ENCODE assay signal across 13 cellular contexts in the genomic region with DNA sequence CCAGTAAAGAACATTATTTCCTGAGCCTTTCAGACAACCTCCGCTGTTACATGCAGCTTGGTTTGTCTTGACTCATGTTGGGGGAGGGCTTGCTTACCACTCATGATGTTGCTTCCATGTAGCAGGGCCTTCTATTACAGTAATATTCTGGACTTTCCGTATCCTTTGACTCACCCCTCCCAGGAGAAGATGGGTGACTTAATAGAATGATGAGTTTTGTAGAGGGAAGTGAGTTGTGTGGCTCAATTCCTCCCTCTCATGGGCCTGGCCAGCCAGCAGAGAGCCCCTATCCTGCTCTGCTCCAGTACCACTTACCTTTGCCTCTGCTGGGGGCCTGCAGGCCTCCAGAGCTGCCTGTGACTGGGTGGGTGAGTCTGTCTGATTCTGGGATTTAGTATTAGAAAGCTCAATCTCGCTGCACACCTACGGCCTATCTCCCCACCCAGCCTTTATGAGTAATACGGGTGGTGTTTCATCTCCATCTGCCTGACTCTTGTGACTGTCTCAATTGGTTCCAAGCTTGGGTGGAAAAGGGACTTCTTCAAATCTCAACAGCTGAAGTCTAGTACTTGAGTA. TPM values are rescaled to one million over a fixed set of nuclear protein-coding genes. Genes with fewer than 3 reads are reported as not detected.
DNase-seq lines count a peak whose midpoint lies in the region; ATAC-seq lines count a peak whose summit lies in the region.
"Had no signal": no experiment of that assay in that cellular context is flagged by ENCODE, and none has a peak within 500 bp of the region (broad histone marks: within the 10 kb centered on the region; RNA-seq: fewer than 3 reads in every experiment).

No MANE protein-coding gene starts in this region.

- H3K9me3 Mint-ChIP-seq in activated CD8-positive, alpha-beta memory T cell treated with anti-CD3 and anti-CD28 coated beads, Interleukin-2, amount 10 ng/mL, durations not matched to agents 7 days and 5 days (ENCODE audit: low read depth) = no peaks in the 10 kb centered on the region
- H3K9me3 Mint-ChIP-seq in activated naive CD8-positive, alpha-beta T cell treated with anti-CD3 and anti-CD28 coated beads for 36 hours = no peaks in the 10 kb centered on the region

- DNase-seq in activated CD8-positive, alpha-beta memory T cell treated with anti-CD3 and anti-CD28 coated beads for 24 hours = peak; percentile 63
- DNase-seq in activated CD8-positive, alpha-beta memory T cell treated with anti-CD3 and anti-CD28 coated beads, Interleukin-2, amount 10 ng/mL, durations not matched to agents 7 days and 5 days = no peak
- DNase-seq in activated naive CD8-positive, alpha-beta T cell treated with anti-CD3 and anti-CD28 coated beads for 36 hours = peak; percentile 6
- DNase-seq in superior temporal gyrus (ENCODE audit: extremely low spot score) (peak; percentile 54), DMS53 (lab: John Stamatoyannopoulos, UW) (no peak), NCI-H2227 (lab: John Stamatoyannopoulos, UW; ENCODE audit: unreplicated experiment) (no peak)
- DNase-seq: BE2C, NCI-H1417 treated with DMSO at 0.1 percent for 48 hours, spleen, T-helper 1 cell had no signal

- ATAC-seq in activated CD8-positive, alpha-beta memory T cell treated with anti-CD3 and anti-CD28 coated beads, Interleukin-2, amount 10 ng/mL, durations not matched to agents 7 days and 5 days = no peak
- ATAC-seq in HG03354 (IDR thresholded peaks at IDR 0.05; ENCODE audit: poor library complexity, severe bottlenecking, unreplicated experiment) = no peak

- H3K4me1 ChIP-seq in muscle layer of colon (ENCODE audit: insufficient read depth, low read length) = peaks cover 20% of the 10 kb centered on the region

- H3K9ac ChIP-seq in muscle layer of colon (ENCODE audit: low read length) = no peak overlapping the region

- H3K27me3 ChIP-seq in muscle layer of colon (ENCODE audit: control insufficient read depth in 1 of 2, insufficient read depth in 2 of 2, low read length in 2 of 2) = no peaks in the 10 kb centered on the region
- H3K27me3 ChIP-seq: BE2C, spleen had no signal

- H3K9me3 ChIP-seq in muscle layer of colon (ENCODE audit: low read length) = no peaks in the 10 kb centered on the region
- H3K9me3 ChIP-seq: BE2C, spleen had no signal

- CTCF ChIA-PET in activated CD8-positive, alpha-beta memory T cell treated with anti-CD3 and anti-CD28 coated beads, Interleukin-2, amount 10 ng/mL, durations not matched to agents 7 days and 5 days (lab: Charles Lee) = interaction anchor here (1.4 kb wide), 1 partner anchor 135 kb away, joined by 3 read pairs; no protein-coding TSS in a partner anchor

- peak overlapping the region; percentile 25 for H3K27ac ChIP-seq in muscle layer of colon (ENCODE audit: low read depth, low read length)

- H3K36me3 ChIP-seq in muscle layer of colon (ENCODE audit: insufficient read depth, low read length) = no peaks in the 10 kb centered on the region
- H3K36me3 ChIP-seq: BE2C, spleen had no signal

- no peaks in the 10 kb centered on the region for H3K36me3 Mint-ChIP-seq in activated CD8-positive, alpha-beta memory T cell treated with anti-CD3 and anti-CD28 coated beads, Interleukin-2, amount 10 ng/mL, durations not matched to agents 7 days and 5 days
- no peaks in the 10 kb centered on the region for H3K36me3 Mint-ChIP-seq in activated naive CD8-positive, alpha-beta T cell treated with anti-CD3 and anti-CD28 coated beads for 36 hours
- H3K36me3 Mint-ChIP-seq: brain had no signal

- peaks cover 2% of the 10 kb centered on the region for H3K4me1 Mint-ChIP-seq in activated CD8-positive, alpha-beta memory T cell treated with anti-CD3 and anti-CD28 coated beads, Interleukin-2, amount 10 ng/mL, durations not matched to agents 7 days and 5 days
- H3K4me1 Mint-ChIP-seq in activated naive CD8-positive, alpha-beta T cell treated with anti-CD3 and anti-CD28 coated beads for 36 hours = peaks cover 42% of the 10 kb centered on the region

- no peak overlapping the region for H3K27ac Mint-ChIP-seq in activated CD8-positive, alpha-beta memory T cell treated with anti-CD3 and anti-CD28 coated beads, Interleukin-2, amount 10 ng/mL, durations not matched to agents 7 days and 5 days
- H3K27ac Mint-ChIP-seq in activated naive CD8-positive, alpha-beta T cell treated with anti-CD3 and anti-CD28 coated beads for 36 hours = no peak overlapping the region

- no peak overlapping the region for H3K4me3 ChIP-seq in muscle layer of colon (ENCODE audit: low read depth in 1 of 2, low read length in 2 of 2)
- H3K4me3 ChIP-seq: spleen had no signal

- H3K4me3 Mint-ChIP-seq in activated CD8-positive, alpha-beta memory T cell treated with anti-CD3 and anti-CD28 coated beads, Interleukin-2, amount 10 ng/mL, durations not matched to agents 7 days and 5 days = no peak overlapping the region
- H3K4me3 Mint-ChIP-seq in activated naive CD8-positive, alpha-beta T cell treated with anti-CD3 and anti-CD28 coated beads for 36 hours = no peak overlapping the region
- H3K4me3 Mint-ChIP-seq: brain had no signal

- no peaks in the 10 kb centered on the region for H3K27me3 Mint-ChIP-seq in activated CD8-positive, alpha-beta memory T cell treated with anti-CD3 and anti-CD28 coated beads, Interleukin-2, amount 10 ng/mL, durations not matched to agents 7 days and 5 days
- H3K27me3 Mint-ChIP-seq in activated naive CD8-positive, alpha-beta T cell treated with anti-CD3 and anti-CD28 coated beads for 36 hours = no peaks in the 10 kb centered on the region

RNA-seq across cellular contexts. Expression of gene KLF9, which starts 52.6 kb away (rescaled TPM):
- total RNA-seq in activated CD8-positive, alpha-beta memory T cell treated with anti-CD3 and anti-CD28 coated beads, Interleukin-2, amount 10 ng/mL, durations not matched to agents 7 days and 5 days = 10 to 100 TPM; 12.0 to 12.2 TPM
- total RNA-seq in activated naive CD8-positive, alpha-beta T cell treated with anti-CD3 and anti-CD28 coated beads for 36 hours = 10 to 100 TPM; 25.4 to 25.5 TPM

Comparison
In these comparisons a context has a peak if more than half of its experiments do, and no peak if none do; other contexts are left out.
1. DNase-seq: peak in activated CD8-positive, alpha-beta memory T cell treated with anti-CD3 and anti-CD28 coated beads for 24 hours (single experiment), activated naive CD8-positive, alpha-beta T cell treated with anti-CD3 and anti-CD28 coated beads for 36 hours (single experiment) and superior temporal gyrus (single experiment); none in activated CD8-positive, alpha-beta memory T cell treated with anti-CD3 and anti-CD28 coated beads, Interleukin-2, amount 10 ng/mL, durations not matched to agents 7 days and 5 days (single experiment), DMS53 (single experiment) and NCI-H2227 (single experiment).